In the genomic region with DNA sequence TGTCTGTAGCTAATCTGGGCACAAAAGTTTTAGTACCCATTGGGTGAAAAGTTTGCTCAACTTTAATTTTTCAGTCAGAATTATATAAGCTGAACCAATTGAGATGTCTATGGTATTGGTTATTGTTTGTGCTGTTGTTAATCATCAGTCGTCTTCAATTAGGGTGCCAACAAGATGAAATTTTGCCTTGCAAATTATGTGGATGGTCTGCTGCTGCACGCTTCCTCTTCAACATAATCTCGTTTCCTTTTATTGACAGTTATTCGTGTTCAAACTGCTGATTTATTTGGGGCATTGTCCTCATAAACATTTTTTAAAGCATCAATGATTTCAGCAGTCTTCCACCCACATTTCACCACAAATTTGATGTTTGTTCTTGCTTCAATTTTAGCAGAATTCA, we compare ENCODE assay signal across 13 cellular contexts.
DNase-seq lines count a peak whose midpoint lies in the region; ATAC-seq and TF ChIP-seq lines count a peak whose summit lies in the region.
"Had no signal": no experiment of that assay in that cellular context is flagged by ENCODE, and none has a peak within 500 bp of the region (broad histone marks: within the 10 kb centered on the region; RNA-seq: fewer than 3 reads in every experiment).

No MANE protein-coding gene starts in this region.

- H3K4me3 ChIP-seq in foreskin fibroblast (ENCODE audit: low read depth in 1 of 2, low read length in 2 of 2), result no peak overlapping the region
- H3K4me3 ChIP-seq: A549, GM23248 had no signal

- ATAC-seq in GM18511 (IDR thresholded peaks at IDR 0.05; ENCODE audit: unreplicated experiment) (peak; percentile 54), GM18867 (IDR thresholded peaks at IDR 0.05; ENCODE audit: unreplicated experiment) (peak; percentile 85), HG03432 (IDR thresholded peaks at IDR 0.05; ENCODE audit: unreplicated experiment) (peak; percentile 74), HG03097 (IDR thresholded peaks at IDR 0.05; ENCODE audit: low FRiP score, unreplicated experiment) (no peak)
- ATAC-seq: A549, HCT116, HepG2 had no signal

- TF ChIP-seq CTCF in foreskin fibroblast (IDR thresholded peaks at IDR 0.05; ENCODE audit: low read depth, low read length), result no peak

- no peak for DNase-seq in foreskin fibroblast
- no peak for DNase-seq in GM19240 (ENCODE audit: insufficient read length, low spot score)
- DNase-seq: BE2C; CD4-positive, alpha-beta memory T cell; DMS79; GM23248 had no signal
